24 cellular contexts compared by ENCODE assay signal in genomic region chr1:230243146-230243545, GRCh38.
DNase-seq lines count a peak whose midpoint lies in the region; ATAC-seq and TF ChIP-seq lines count a peak whose summit lies in the region.
"Had no signal": no experiment of that assay in that cellular context is flagged by ENCODE, and none has a peak within 500 bp of the region (broad histone marks: within the 10 kb centered on the region; RNA-seq: fewer than 3 reads in every experiment).

No MANE protein-coding gene starts in this region.

- H3K27ac Mint-ChIP-seq in activated CD4-positive, alpha-beta T cell treated with anti-CD3 and anti-CD28 coated beads, Interleukin-2, amount 10 ng/mL, durations not matched to agents 24 days and 14 days = peak overlapping the region; percentile 68
- no peak overlapping the region for H3K27ac Mint-ChIP-seq in activated CD4-positive, alpha-beta T cell treated with anti-CD3 and anti-CD28 coated beads, Interleukin-2, amount 10 ng/mL, durations not matched to agents 7 days and 5 days
- peak overlapping the region; percentile 25 for H3K27ac Mint-ChIP-seq in stimulated activated naive B cell treated with anti-CD40 and anti-IgM and Interleukin-4, amounts not matched to agents 10 μg/mL and 1 μg/mL and 100 μg/mL, for 72 hours
- H3K27ac Mint-ChIP-seq: CD4-positive, alpha-beta memory T cell had no signal

- POLR2A ChIA-PET in activated CD4-positive, alpha-beta T cell treated with anti-CD3 and anti-CD28 coated beads, Interleukin-2, amount 10 ng/mL, durations not matched to agents 7 days and 5 days (lab: Charles Lee) = no interaction called here

- H3K27ac ChIP-seq in KOPT-K1 (ENCODE audit: low read depth, low read length, poor library complexity, severe bottlenecking) = peak overlapping the region; percentile 86
- H3K27ac ChIP-seq in caudate nucleus (ENCODE audit: low read depth, low read length) = peak overlapping the region; percentile 64
- no peak overlapping the region for H3K27ac ChIP-seq in uterus
- H3K27ac ChIP-seq: 22Rv1; BLaER1 treated with 17β-estradiol and CSF1 and Interleukin-3, amounts not matched to agents 10 nM and 100 nM; HL-60; SJCRH30 had no signal

- H3K36me3 ChIP-seq in KOPT-K1 (ENCODE audit: insufficient read depth, low read length) (peaks cover 96% of the 10 kb centered on the region), uterus (no peaks in the 10 kb centered on the region)

- no peaks in the 10 kb centered on the region for H3K27me3 Mint-ChIP-seq in activated CD4-positive, alpha-beta T cell treated with anti-CD3 and anti-CD28 coated beads, Interleukin-2, amount 10 ng/mL, durations not matched to agents 24 days and 14 days
- no peaks in the 10 kb centered on the region for H3K27me3 Mint-ChIP-seq in activated CD4-positive, alpha-beta T cell treated with anti-CD3 and anti-CD28 coated beads, Interleukin-2, amount 10 ng/mL, durations not matched to agents 7 days and 5 days
- no peaks in the 10 kb centered on the region for H3K27me3 Mint-ChIP-seq in stimulated activated naive B cell treated with anti-CD40 and anti-IgM and Interleukin-4, amounts not matched to agents 10 μg/mL and 1 μg/mL and 100 μg/mL, for 72 hours
- H3K27me3 Mint-ChIP-seq: CD4-positive, alpha-beta memory T cell had no signal

- H3K4me3 ChIP-seq in uterus = no peak overlapping the region
- H3K4me3 ChIP-seq: BLaER1 treated with 17β-estradiol and CSF1 and Interleukin-3, amounts not matched to agents 10 nM and 100 nM; GM12878; HAP-1; SJCRH30 had no signal

- H3K4me1 Mint-ChIP-seq in activated CD4-positive, alpha-beta T cell treated with anti-CD3 and anti-CD28 coated beads, Interleukin-2, amount 10 ng/mL, durations not matched to agents 24 days and 14 days = peaks cover 39% of the 10 kb centered on the region
- peaks cover 25% of the 10 kb centered on the region for H3K4me1 Mint-ChIP-seq in activated CD4-positive, alpha-beta T cell treated with anti-CD3 and anti-CD28 coated beads, Interleukin-2, amount 10 ng/mL, durations not matched to agents 7 days and 5 days
- H3K4me1 Mint-ChIP-seq in stimulated activated naive B cell treated with anti-CD40 and anti-IgM and Interleukin-4, amounts not matched to agents 10 μg/mL and 1 μg/mL and 100 μg/mL, for 72 hours = peaks cover 10 to 23% of the 10 kb centered on the region in 2 donors

- H3K9me3 Mint-ChIP-seq in activated CD4-positive, alpha-beta T cell treated with anti-CD3 and anti-CD28 coated beads, Interleukin-2, amount 10 ng/mL, durations not matched to agents 24 days and 14 days = peaks cover 4% of the 10 kb centered on the region
- peaks cover 9% of the 10 kb centered on the region for H3K9me3 Mint-ChIP-seq in activated CD4-positive, alpha-beta T cell treated with anti-CD3 and anti-CD28 coated beads, Interleukin-2, amount 10 ng/mL, durations not matched to agents 7 days and 5 days
- H3K9me3 Mint-ChIP-seq in stimulated activated naive B cell treated with anti-CD40 and anti-IgM and Interleukin-4, amounts not matched to agents 10 μg/mL and 1 μg/mL and 100 μg/mL, for 72 hours = peaks cover 0 to 3% of the 10 kb centered on the region in 2 donors

- TF ChIP-seq CTCF in uterus (IDR thresholded peaks at IDR 0.05) = no peak

- H3K4me3 Mint-ChIP-seq in activated CD4-positive, alpha-beta T cell treated with anti-CD3 and anti-CD28 coated beads, Interleukin-2, amount 10 ng/mL, durations not matched to agents 24 days and 14 days = no peak overlapping the region
- no peak overlapping the region for H3K4me3 Mint-ChIP-seq in activated CD4-positive, alpha-beta T cell treated with anti-CD3 and anti-CD28 coated beads, Interleukin-2, amount 10 ng/mL, durations not matched to agents 7 days and 5 days
- no peak overlapping the region for H3K4me3 Mint-ChIP-seq in stimulated activated naive B cell treated with anti-CD40 and anti-IgM and Interleukin-4, amounts not matched to agents 10 μg/mL and 1 μg/mL and 100 μg/mL, for 72 hours
- H3K4me3 Mint-ChIP-seq: CD4-positive, alpha-beta memory T cell had no signal

- H3K36me3 Mint-ChIP-seq in activated CD4-positive, alpha-beta T cell treated with anti-CD3 and anti-CD28 coated beads, Interleukin-2, amount 10 ng/mL, durations not matched to agents 24 days and 14 days (ENCODE audit: low read depth) = peaks cover 53% of the 10 kb centered on the region
- H3K36me3 Mint-ChIP-seq in activated CD4-positive, alpha-beta T cell treated with anti-CD3 and anti-CD28 coated beads, Interleukin-2, amount 10 ng/mL, durations not matched to agents 7 days and 5 days (ENCODE audit: low read depth) = peaks cover 34% of the 10 kb centered on the region
- peaks cover 63 to 73% of the 10 kb centered on the region in 2 donors for H3K36me3 Mint-ChIP-seq in stimulated activated naive B cell treated with anti-CD40 and anti-IgM and Interleukin-4, amounts not matched to agents 10 μg/mL and 1 μg/mL and 100 μg/mL, for 72 hours

- DNase-seq in activated CD4-positive, alpha-beta T cell treated with anti-CD3 and anti-CD28 coated beads, Interleukin-2, amount 10 ng/mL, durations not matched to agents 24 days and 14 days = no peak
- DNase-seq in activated CD4-positive, alpha-beta T cell treated with anti-CD3 and anti-CD28 coated beads, Interleukin-2, amount 10 ng/mL, durations not matched to agents 7 days and 5 days = no peak
- no peak for DNase-seq in caudate nucleus (lab: John Stamatoyannopoulos, UW)
- no peak for DNase-seq in stimulated activated naive B cell treated with anti-CD40 and anti-IgM and Interleukin-4, amounts not matched to agents 10 μg/mL and 1 μg/mL and 100 μg/mL, for 72 hours
- no peak for DNase-seq in uterus
- DNase-seq in stimulated activated CD4-positive, alpha-beta T cell treated with anti-CD3 and anti-CD28 coated beads, Interleukin-1b, Interleukin-23, amount 100 ng/mL, for 48 hours = no peak
- no peak for DNase-seq in NCI-H1105 treated with DMSO at 0.1 percent for 48 hours (lab: John Stamatoyannopoulos, UW)
- DNase-seq: CD4-positive, alpha-beta memory T cell; DND-41; KG1; NCI-H1105; NCI-H2081; NCI-H2171 treated with DMSO at 0.1 percent for 48 hours; NCI-H524 treated with DMSO at 0.1 percent for 48 hours; NCI-H82; OCI-M1; SJCRH30 had no signal

- CTCF ChIA-PET in activated CD4-positive, alpha-beta T cell treated with anti-CD3 and anti-CD28 coated beads, Interleukin-2, amount 10 ng/mL, durations not matched to agents 7 days and 5 days (lab: Charles Lee) = no interaction called here

- H3K9me3 ChIP-seq in KOPT-K1 (ENCODE audit: insufficient read depth, low read length, poor library complexity, severe bottlenecking) (peaks cover 12% of the 10 kb centered on the region), uterus (no peaks in the 10 kb centered on the region)
- H3K9me3 ChIP-seq: HAP-1 had no signal

- no peak for TF ChIP-seq POLR2A in uterus (IDR thresholded peaks at IDR 0.05)

- ATAC-seq in stimulated activated naive B cell treated with anti-CD40 and anti-IgM and Interleukin-4, amounts not matched to agents 10 μg/mL and 1 μg/mL and 100 μg/mL, for 72 hours (replicated peaks) = no peak
- ATAC-seq: GM12878, HepG2 had no signal

- intact Hi-C loops in activated CD4-positive, alpha-beta T cell treated with anti-CD3 and anti-CD28 coated beads, Interleukin-2, amount 10 ng/mL, durations not matched to agents 24 days and 14 days (cut with micrococcal nuclease) = loop anchor here (5.0 kb wide), 2 partner anchors 76 to 116 kb away; no protein-coding TSS in a partner anchor
- intact Hi-C loops in uterus (cut with DNase I; ENCODE audit: low total_unique reads) = no loop called here

- H3K4me1 ChIP-seq in uterus = no peaks in the 10 kb centered on the region
- H3K4me1 ChIP-seq: HAP-1 had no signal

- H3K27me3 ChIP-seq in uterus = no peaks in the 10 kb centered on the region
- H3K27me3 ChIP-seq: BLaER1 treated with 17β-estradiol and CSF1 and Interleukin-3, amounts not matched to agents 10 nM and 100 nM; SJCRH30 had no signal

Comparison
In these comparisons a context has a peak if more than half of its experiments do, and no peak if none do; other contexts are left out.
1. H3K27ac ChIP-seq: peak in KOPT-K1 (single experiment) and caudate nucleus (single experiment); none in uterus (0 of 2).